26 cellular contexts compared by ENCODE assay signal in genomic region chr3:14323401-14324223, GRCh38.
DNase-seq lines count a peak whose midpoint lies in the region; ATAC-seq, FAIRE-seq and TF ChIP-seq lines count a peak whose summit lies in the region.
"Had no signal": no experiment of that assay in that cellular context is flagged by ENCODE, and none has a peak within 500 bp of the region (broad histone marks: within the 10 kb centered on the region; RNA-seq: fewer than 3 reads in every experiment).

No MANE protein-coding gene starts in this region.

- H3K79me2 ChIP-seq in astrocyte (ENCODE audit: insufficient read depth, low read length), result no peaks in the 10 kb centered on the region

- peaks cover 2% of the 10 kb centered on the region for H3K27me3 Mint-ChIP-seq in astrocyte (ENCODE audit: low read depth, unreplicated experiment)
- H3K27me3 Mint-ChIP-seq: activated naive CD4-positive, alpha-beta T cell treated with anti-CD3 and anti-CD28 coated beads, Interleukin-2, amount 50 U/mL, for 24 hours had no signal

- H3K9me3 ChIP-seq in astrocyte (ENCODE audit: insufficient read depth, low read depth, low read length) (no peaks in the 10 kb centered on the region), skeletal muscle satellite cell (replicated peaks; ENCODE audit: low read length) (no peaks in the 10 kb centered on the region), mucosa of descending colon (no peaks in the 10 kb centered on the region)
- H3K9me3 ChIP-seq: ascending aorta, thyroid gland had no signal

- no peak for ATAC-seq in HG02610 (IDR thresholded peaks at IDR 0.05; ENCODE audit: unreplicated experiment)
- no peak for ATAC-seq in mucosa of descending colon
- ATAC-seq: activated CD4-positive, alpha-beta T cell treated with anti-CD3 and anti-CD28 coated beads for 36 hours; naive thymus-derived CD8-positive, alpha-beta T cell; stimulated activated naive CD8-positive, alpha-beta T cell treated with anti-CD3 and anti-CD28 coated beads, Interleukin-15, Interleukin-2, amounts not matched to agents 100 U/mL and 50 U/mL, for 24 hours; T-cell had no signal

- H3K4me2 ChIP-seq in astrocyte (ENCODE audit: low read length), result no peak overlapping the region
- H3K4me2 ChIP-seq in skeletal muscle satellite cell (ENCODE audit: low read length), result no peak overlapping the region

- H3K9ac ChIP-seq in astrocyte (ENCODE audit: low read length) (no peak overlapping the region), skeletal muscle satellite cell (ENCODE audit: low read depth, low read length) (peak overlapping the region; percentile 17)

- H3K4me1 ChIP-seq in astrocyte (ENCODE audit: insufficient read depth, low read length) (peaks cover 6% of the 10 kb centered on the region), skeletal muscle satellite cell (ENCODE audit: control insufficient read depth, insufficient read depth, low read length) (peaks cover 31% of the 10 kb centered on the region), mucosa of descending colon (ENCODE audit: low read depth) (no peaks in the 10 kb centered on the region)
- H3K4me1 ChIP-seq: ascending aorta, thyroid gland had no signal

- no peaks in the 10 kb centered on the region for H4K20me1 ChIP-seq in astrocyte (ENCODE audit: insufficient read depth, low read length)

- H3K27ac ChIP-seq in astrocyte (ENCODE audit: low read depth, low read length), result no peak overlapping the region
- H3K27ac ChIP-seq: ascending aorta, foreskin keratinocyte, thyroid gland had no signal

- no peaks in the 10 kb centered on the region for H3K36me3 ChIP-seq in astrocyte (ENCODE audit: insufficient read depth, low read length)
- no peaks in the 10 kb centered on the region for H3K36me3 ChIP-seq in skeletal muscle satellite cell (ENCODE audit: insufficient read depth, low read length)
- H3K36me3 ChIP-seq in mucosa of descending colon (ENCODE audit: low read depth), result no peaks in the 10 kb centered on the region
- H3K36me3 ChIP-seq: ascending aorta, thyroid gland had no signal

- H3K36me3 Mint-ChIP-seq in astrocyte (ENCODE audit: low read depth, unreplicated experiment), result no peaks in the 10 kb centered on the region
- H3K36me3 Mint-ChIP-seq: activated naive CD4-positive, alpha-beta T cell treated with anti-CD3 and anti-CD28 coated beads, Interleukin-2, amount 50 U/mL, for 24 hours; CD4-positive, alpha-beta memory T cell; naive thymus-derived CD8-positive, alpha-beta T cell; T-cell had no signal

- no peak for FAIRE-seq in astrocyte (lab: Jason Lieb, UNC)

- H3K4me3 ChIP-seq in astrocyte (ENCODE audit: insufficient read depth, low read depth, low read length), result no peak overlapping the region
- no peak overlapping the region for H3K4me3 ChIP-seq in skeletal muscle satellite cell (ENCODE audit: low read length)
- no peak overlapping the region for H3K4me3 ChIP-seq in mucosa of descending colon
- H3K4me3 ChIP-seq: ascending aorta, thyroid gland had no signal

- peak overlapping the region; percentile 32 for H2AFZ ChIP-seq in astrocyte (ENCODE audit: low read depth, low read length)

- H3K4me1 Mint-ChIP-seq in astrocyte (ENCODE audit: low read depth, unreplicated experiment), result peaks cover 12% of the 10 kb centered on the region
- H3K4me1 Mint-ChIP-seq: activated CD4-positive, alpha-beta T cell treated with anti-CD3 and anti-CD28 coated beads for 36 hours; activated naive CD4-positive, alpha-beta T cell treated with anti-CD3 and anti-CD28 coated beads, Interleukin-2, amount 50 U/mL, for 24 hours; CD4-positive, alpha-beta memory T cell; naive thymus-derived CD8-positive, alpha-beta T cell; T-cell had no signal

- H3K27me3 ChIP-seq in astrocyte (ENCODE audit: insufficient read depth, low read length) (no peaks in the 10 kb centered on the region), skeletal muscle satellite cell (ENCODE audit: control insufficient read depth, insufficient read depth, low read length) (peaks cover 3% of the 10 kb centered on the region)
- H3K27me3 ChIP-seq: ascending aorta, foreskin keratinocyte, thyroid gland had no signal

- peaks cover 1% of the 10 kb centered on the region for H3K9me3 Mint-ChIP-seq in astrocyte (ENCODE audit: unreplicated experiment)
- H3K9me3 Mint-ChIP-seq: activated naive CD4-positive, alpha-beta T cell treated with anti-CD3 and anti-CD28 coated beads, Interleukin-2, amount 50 U/mL, for 24 hours had no signal

- intact Hi-C loops in mucosa of descending colon (cut with DNase I, micrococcal nuclease), result no loop called here

- TF ChIP-seq CTCF in astrocyte (IDR thresholded peaks at IDR 0.05; ENCODE audit: insufficient read depth, low read depth, low read length) (no peak), mucosa of descending colon (IDR thresholded peaks at IDR 0.05) (no peak)

- DNase-seq in LHCN-M2 (ENCODE audit: low read depth), result peak; percentile 68
- no peak for DNase-seq in astrocyte (ENCODE audit: low read depth)
- peak; percentile 98 for DNase-seq in myocyte (ENCODE audit: low read depth)
- DNase-seq in mucosa of descending colon, result no peak
- no peak for DNase-seq in NCI-H82 treated with DMSO at 0.1 percent for 48 hours (lab: John Stamatoyannopoulos, UW; ENCODE audit: unreplicated experiment)
- DNase-seq: activated CD4-positive, alpha-beta T cell treated with anti-CD3 and anti-CD28 coated beads for 36 hours; activated CD8-positive, alpha-beta memory T cell treated with anti-CD3 and anti-CD28 coated beads for 24 hours; activated T-cell treated with anti-CD3 and anti-CD28 coated beads, Interleukin-2, amount 50 U/mL, for 48 hours; CD4-positive, alpha-beta memory T cell; cerebellar nuclear complex; DMS79; mammary epithelial cell; MM.1S; NCI-H146; NCI-H2171; NCI-H524 treated with DMSO at 0.1 percent for 48 hours; stimulated activated CD4-positive, alpha-beta T cell treated with anti-CD3 and anti-CD28 coated beads, Interleukin-4, amount 100 ng/mL, for 24 hours; stimulated activated naive CD8-positive, alpha-beta T cell treated with anti-CD3 and anti-CD28 coated beads, Interleukin-15, Interleukin-2, amounts not matched to agents 100 U/mL and 50 U/mL, for 24 hours; T-cell; thyroid gland had no signal

- no peak overlapping the region for H3K27ac Mint-ChIP-seq in astrocyte (ENCODE audit: unreplicated experiment)
- H3K27ac Mint-ChIP-seq: activated CD4-positive, alpha-beta T cell treated with anti-CD3 and anti-CD28 coated beads for 36 hours; activated naive CD4-positive, alpha-beta T cell treated with anti-CD3 and anti-CD28 coated beads, Interleukin-2, amount 50 U/mL, for 24 hours; CD4-positive, alpha-beta memory T cell; naive thymus-derived CD8-positive, alpha-beta T cell had no signal

- no peak overlapping the region for H3K4me3 Mint-ChIP-seq in astrocyte (ENCODE audit: unreplicated experiment)
- H3K4me3 Mint-ChIP-seq: activated CD4-positive, alpha-beta T cell treated with anti-CD3 and anti-CD28 coated beads for 36 hours; activated naive CD4-positive, alpha-beta T cell treated with anti-CD3 and anti-CD28 coated beads, Interleukin-2, amount 50 U/mL, for 24 hours; CD4-positive, alpha-beta memory T cell; naive thymus-derived CD8-positive, alpha-beta T cell; T-cell had no signal

Comparison
In these comparisons a context has a peak if more than half of its experiments do, and no peak if none do; other contexts are left out.
1. DNase-seq: peak in LHCN-M2 (single experiment) and myocyte (single experiment); none in astrocyte (single experiment), mucosa of descending colon (0 of 3) and NCI-H82 treated with DMSO at 0.1 percent for 48 hours (single experiment).